In genomic region chr10:21750424-21750823, GRCh38 we compare ENCODE assay signal across 1 cellular context.
TF ChIP-seq lines count a peak whose summit lies in the region.

No MANE protein-coding gene starts in this region.

TF ChIP-seq in H1, 55 proteins besides CTCF, POLR2A, EP300 and RAD21:
- TF ChIP-seq EZH2 (IDR thresholded peaks at IDR 0.05; ENCODE audit: low read depth, low read length, severe bottlenecking) (no peak), TCF12 (IDR thresholded peaks at IDR 0.05; ENCODE audit: low read depth, low read length) (no peak), POLR2AphosphoS5 (IDR thresholded peaks at IDR 0.05; ENCODE audit: low read depth, low read length) (0 out of 2 replicates have a peak, but pooled peaks have one; percentile 46), SP1 (IDR thresholded peaks at IDR 0.05; ENCODE audit: low read depth, low read length) (no peak)
- TF ChIP-seq, protein P1, sequence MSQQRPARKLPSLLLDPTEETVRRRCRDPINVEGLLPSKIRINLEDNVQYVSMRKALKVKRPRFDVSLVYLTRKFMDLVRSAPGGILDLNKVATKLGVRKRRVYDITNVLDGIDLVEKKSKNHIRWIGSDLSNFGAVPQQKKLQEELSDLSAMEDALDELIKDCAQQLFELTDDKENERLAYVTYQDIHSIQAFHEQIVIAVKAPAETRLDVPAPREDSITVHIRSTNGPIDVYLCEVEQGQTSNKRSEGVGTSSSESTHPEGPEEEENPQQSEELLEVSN (IDR thresholded peaks at IDR 0.05) = peak; percentile 75
- TF ChIP-seq, protein P2, sequence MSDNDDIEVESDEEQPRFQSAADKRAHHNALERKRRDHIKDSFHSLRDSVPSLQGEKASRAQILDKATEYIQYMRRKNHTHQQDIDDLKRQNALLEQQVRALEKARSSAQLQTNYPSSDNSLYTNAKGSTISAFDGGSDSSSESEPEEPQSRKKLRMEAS (IDR thresholded peaks at IDR 0.05) = peak; percentile 46; the same call in 1 of the 2 replicates
